Comparison of ENCODE assay signal across 8 cellular contexts in the genomic region with DNA sequence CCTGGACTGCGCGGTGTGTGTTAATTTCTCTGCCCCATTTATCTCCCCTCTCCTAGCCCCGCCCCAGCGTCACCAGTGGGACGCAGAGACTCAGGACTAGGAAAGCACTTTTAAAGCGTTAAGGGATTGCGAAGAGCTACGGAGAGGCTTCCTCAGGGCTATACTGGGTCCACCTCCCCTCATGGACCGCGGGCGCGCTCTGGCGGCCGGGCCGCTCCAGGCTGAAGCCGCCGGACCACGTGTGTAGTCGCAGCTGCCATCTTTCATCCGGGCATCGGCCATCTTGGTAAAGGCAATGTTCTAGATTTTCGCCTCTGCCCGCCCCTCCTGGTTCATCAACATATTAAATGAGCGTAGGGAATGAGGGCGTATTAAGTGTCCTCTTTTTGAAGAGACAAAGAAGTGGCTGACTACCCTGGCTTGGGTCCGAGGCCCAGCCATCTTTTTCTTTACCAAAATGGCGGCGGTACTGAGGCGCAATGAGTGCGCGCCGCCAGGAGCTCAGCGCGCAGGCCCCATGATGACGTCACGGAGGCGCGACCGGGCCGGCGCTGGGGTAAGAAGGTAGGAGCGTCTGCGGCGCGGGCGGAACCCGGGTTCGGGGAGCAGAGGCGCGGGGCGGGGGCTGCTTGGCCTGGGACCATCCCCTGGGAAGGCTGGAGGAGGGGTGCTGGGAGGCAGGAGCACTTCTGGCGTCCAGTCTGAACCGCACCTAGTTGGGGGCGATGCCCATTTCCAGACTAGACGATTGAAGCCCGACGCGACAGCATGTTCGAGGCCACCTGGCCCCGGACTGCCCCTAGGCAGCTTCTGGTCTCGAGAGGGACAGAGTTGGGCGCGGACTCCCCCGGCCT. TPM values are rescaled to one million over a fixed set of nuclear protein-coding genes. Genes with fewer than 3 reads are reported as not detected.
A peak's percentile ranks its signal among the peaks of the same experiment; 100 is the strongest.
DNase-seq lines count a peak whose midpoint lies in the region; ATAC-seq and TF ChIP-seq lines count a peak whose summit lies in the region.

A gene with protein sequence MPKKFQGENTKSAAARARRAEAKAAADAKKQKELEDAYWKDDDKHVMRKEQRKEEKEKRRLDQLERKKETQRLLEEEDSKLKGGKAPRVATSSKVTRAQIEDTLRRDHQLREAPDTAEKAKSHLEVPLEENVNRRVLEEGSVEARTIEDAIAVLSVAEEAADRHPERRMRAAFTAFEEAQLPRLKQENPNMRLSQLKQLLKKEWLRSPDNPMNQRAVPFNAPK (plus strand): TSS at position 531 of the 854 bp plus-strand sequence. CDS start 3,406 bp downstream, outside the sequence.

- no peaks in the 10 kb centered on the region for H3K36me3 ChIP-seq in ovary
- no peaks in the 10 kb centered on the region for H3K36me3 ChIP-seq in thymus (ENCODE audit: control insufficient read depth, insufficient read depth)

- peaks cover 0 to 6% of the 10 kb centered on the region in 2 donors for H3K36me3 Mint-ChIP-seq in activated naive CD4-positive, alpha-beta T cell treated with anti-CD3 and anti-CD28 coated beads, Interleukin-2, amount 50 U/mL, for 72 hours
- no peaks in the 10 kb centered on the region for H3K36me3 Mint-ChIP-seq in glutamatergic neuron (ENCODE audit: unreplicated experiment)

- H3K27me3 ChIP-seq in ovary (no peaks in the 10 kb centered on the region), thymus (ENCODE audit: control insufficient read depth, insufficient read depth) (peaks cover 5% of the 10 kb centered on the region)

- peak; percentile 76 for ATAC-seq in HG02571 (IDR thresholded peaks at IDR 0.05; ENCODE audit: unreplicated experiment)
- ATAC-seq in activated naive CD4-positive, alpha-beta T cell treated with anti-CD3 and anti-CD28 coated beads, Interleukin-2, amount 50 U/mL, for 72 hours: peak; percentile 97 to 98

- peaks cover 4% of the 10 kb centered on the region for H3K27me3 Mint-ChIP-seq in glutamatergic neuron (ENCODE audit: unreplicated experiment)

- DNase-seq in NB4 (ENCODE audit: low read depth): peak; percentile 95
- peak; percentile 74 for DNase-seq in SKM-1 (lab: John Stamatoyannopoulos, UW; ENCODE audit: unreplicated experiment)
- DNase-seq in activated naive CD4-positive, alpha-beta T cell treated with anti-CD3 and anti-CD28 coated beads, Interleukin-2, amount 50 U/mL, for 72 hours (ENCODE audit: low spot score in 2 of 2): peak; percentile 92 to 95
- peak; percentile 92 for DNase-seq in glutamatergic neuron
- DNase-seq in ovary: peak; percentile 86 to 93 (median 90)

- peaks cover 3% of the 10 kb centered on the region for H3K4me1 Mint-ChIP-seq in glutamatergic neuron (ENCODE audit: low read depth, unreplicated experiment)

- H3K9me3 ChIP-seq in ovary (no peaks in the 10 kb centered on the region), thymus (ENCODE audit: control insufficient read depth) (no peaks in the 10 kb centered on the region)

- H3K4me1 ChIP-seq in ovary (ENCODE audit: insufficient read depth): peaks cover 2% of the 10 kb centered on the region
- peaks cover 6% of the 10 kb centered on the region for H3K4me1 ChIP-seq in thymus (ENCODE audit: control insufficient read depth, insufficient read depth, low read length)

- whole genome bisulfite sequencing in ovary, 3 donors: 0 to 1% (median 1%) methylated on average over 49 to 64 of the region's 64 CpGs
- under 1% methylated on average over 64 of the region's 64 CpGs for WGBS in thymus

- TF ChIP-seq CTCF in GM12801 (IDR thresholded peaks at IDR 0.05; ENCODE audit: extremely low read depth, insufficient read length): peak; percentile 42
- TF ChIP-seq CTCF in NB4 (IDR thresholded peaks at IDR 0.05; ENCODE audit: low read depth, low read length): peak; percentile 87
- peak; percentile 67 for TF ChIP-seq CTCF in glutamatergic neuron (IDR thresholded peaks at IDR 0.05; ENCODE audit: partially characterized antibody, unreplicated experiment)
- peak; percentile 61 to 74 (median 71) for TF ChIP-seq CTCF in ovary (IDR thresholded peaks at IDR 0.05)

- peak within 1 kb of the TSS; percentile 87 to 99 for H3K27ac Mint-ChIP-seq in activated naive CD4-positive, alpha-beta T cell treated with anti-CD3 and anti-CD28 coated beads, Interleukin-2, amount 50 U/mL, for 72 hours
- peak within 1 kb of the TSS; percentile 97 for H3K27ac Mint-ChIP-seq in glutamatergic neuron (ENCODE audit: unreplicated experiment)

- peak within 1 kb of the TSS; percentile 94 for H3K4me3 Mint-ChIP-seq in glutamatergic neuron (ENCODE audit: unreplicated experiment)

- H3K9me3 Mint-ChIP-seq in activated naive CD4-positive, alpha-beta T cell treated with anti-CD3 and anti-CD28 coated beads, Interleukin-2, amount 50 U/mL, for 72 hours: no peaks in the 10 kb centered on the region
- peaks cover 5% of the 10 kb centered on the region for H3K9me3 Mint-ChIP-seq in glutamatergic neuron (ENCODE audit: unreplicated experiment)

- no peak for TF ChIP-seq EP300 in ovary (IDR thresholded peaks at IDR 0.05)

- peak within 1 kb of the TSS; percentile 93 for H3K4me3 ChIP-seq in NB4 (ENCODE audit: low read depth, low read length)
- peak within 1 kb of the TSS; percentile 94 for H3K4me3 ChIP-seq in ovary
- H3K4me3 ChIP-seq in thymus (ENCODE audit: low read length): peak within 1 kb of the TSS; percentile 91

- H3K27ac ChIP-seq in ovary (peak within 1 kb of the TSS; percentile 66 to 68), thymus (ENCODE audit: low read depth) (peak within 1 kb of the TSS; percentile 96)

- intact Hi-C loops in ovary (cut with DNase I): no loop called here

- peak; percentile 80 for TF ChIP-seq POLR2A in NB4 (IDR thresholded peaks at IDR 0.05; ENCODE audit: extremely low read depth, insufficient read length)
- peak; percentile 80 for TF ChIP-seq POLR2A in ovary (IDR thresholded peaks at IDR 0.05)

RNA-seq across cellular contexts. Expression of the gene that starts here (rescaled TPM):
- 10 to 100 TPM; 66.4 to 80.8 TPM for total RNA-seq in activated naive CD4-positive, alpha-beta T cell treated with anti-CD3 and anti-CD28 coated beads, Interleukin-2, amount 50 U/mL, for 72 hours
- total RNA-seq in glutamatergic neuron (ENCODE audit: unreplicated experiment) (87.9 TPM), ovary (10 to 100 TPM; 20.7 to 69.3 (median 50.4) TPM)
- polyA plus RNA-seq in ovary (10 to 100 TPM in 1 of 2 donors, 1 to 10 TPM in 1; 4.7 to 74.5 TPM), thymus (78.8 TPM)

Comparison
In these comparisons a context has a peak if more than half of its experiments do, and no peak if none do; other contexts are left out.
1. Peak in every context shown above with its lines: DNase-seq, ATAC-seq, H3K4me3 ChIP-seq and H3K27ac ChIP-seq.